ENCODE assay signal across 26 cellular contexts in the genomic region with DNA sequence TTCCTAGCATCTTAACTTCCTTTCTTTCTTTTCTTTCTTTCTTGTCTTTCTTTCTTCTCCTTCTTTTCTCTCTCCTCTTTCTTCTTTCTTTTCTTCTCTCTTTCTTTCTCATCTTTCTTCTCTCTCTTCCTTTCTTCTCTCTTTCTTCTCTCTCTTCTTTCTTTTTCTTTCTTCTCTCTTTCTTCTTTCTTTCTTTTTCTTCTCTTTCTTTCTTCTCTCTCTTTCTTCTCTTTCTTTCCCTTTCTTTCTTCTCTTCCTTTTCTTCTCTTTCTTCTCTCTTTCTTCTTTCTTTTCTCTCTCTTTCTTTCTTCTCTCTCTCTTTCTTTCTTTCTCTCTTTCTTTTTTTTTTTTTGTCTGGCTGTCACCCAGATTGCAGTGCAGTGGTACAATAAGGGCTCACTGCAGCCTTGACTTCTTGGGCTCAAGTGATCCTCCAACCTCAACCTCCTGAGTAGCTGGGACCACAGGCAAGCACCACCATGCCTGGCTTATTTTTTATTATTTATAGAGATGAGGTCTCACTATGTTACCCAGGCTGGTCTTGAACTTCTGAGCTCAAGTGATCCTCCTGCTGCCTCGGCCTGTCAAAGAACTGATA. TPM values are rescaled to one million over a fixed set of nuclear protein-coding genes. Genes with fewer than 3 reads are reported as not detected.
DNase-seq lines count a peak whose midpoint lies in the region; ATAC-seq and TF ChIP-seq lines count a peak whose summit lies in the region.
"Had no signal": no experiment of that assay in that cellular context is flagged by ENCODE, and none has a peak within 500 bp of the region (broad histone marks: within the 10 kb centered on the region; RNA-seq: fewer than 3 reads in every experiment).

No MANE protein-coding gene starts in this region.

- ATAC-seq in stimulated activated memory B cell treated with anti-CD40 and anti-IgM and Interleukin-4, amounts not matched to agents 10 μg/mL and 1 μg/mL and 100 μg/mL, for 72 hours: no peak
- ATAC-seq in HG02610 (IDR thresholded peaks at IDR 0.05; ENCODE audit: unreplicated experiment): no peak
- ATAC-seq: gastrocnemius medialis; left cardiac atrium; naive thymus-derived CD8-positive, alpha-beta T cell; psoas muscle had no signal

- no peaks in the 10 kb centered on the region for H3K4me1 Mint-ChIP-seq in activated naive CD4-positive, alpha-beta T cell treated with anti-CD3 and anti-CD28 coated beads, Interleukin-2, amount 50 U/mL, for 24 hours
- H3K4me1 Mint-ChIP-seq in activated naive CD4-positive, alpha-beta T cell treated with anti-CD3 and anti-CD28 coated beads for 36 hours (ENCODE audit: low read depth): no peaks in the 10 kb centered on the region
- peaks cover 17% of the 10 kb centered on the region for H3K4me1 Mint-ChIP-seq in stimulated activated memory B cell treated with anti-CD40 and anti-IgM and Interleukin-4, amounts not matched to agents 10 μg/mL and 1 μg/mL and 100 μg/mL, for 72 hours
- H3K4me1 Mint-ChIP-seq: activated B cell treated with CpG ODN at 0.5 μM for 24 hours; naive thymus-derived CD8-positive, alpha-beta T cell had no signal

- H3K4me3 ChIP-seq in fibroblast of villous mesenchyme (ENCODE audit: low read depth, low read length): peak overlapping the region; percentile 37
- H3K4me3 ChIP-seq: gastrocnemius medialis, Peyer's patch, psoas muscle, SK-N-MC had no signal

- TF ChIP-seq CTCF in fibroblast of villous mesenchyme (IDR thresholded peaks at IDR 0.05; ENCODE audit: insufficient read depth, low read depth, low read length): no peak

- no peaks in the 10 kb centered on the region for H3K36me3 Mint-ChIP-seq in activated naive CD4-positive, alpha-beta T cell treated with anti-CD3 and anti-CD28 coated beads, Interleukin-2, amount 50 U/mL, for 24 hours
- no peaks in the 10 kb centered on the region for H3K36me3 Mint-ChIP-seq in activated naive CD4-positive, alpha-beta T cell treated with anti-CD3 and anti-CD28 coated beads for 36 hours (ENCODE audit: low read depth)
- no peaks in the 10 kb centered on the region for H3K36me3 Mint-ChIP-seq in stimulated activated memory B cell treated with anti-CD40 and anti-IgM and Interleukin-4, amounts not matched to agents 10 μg/mL and 1 μg/mL and 100 μg/mL, for 72 hours
- H3K36me3 Mint-ChIP-seq: activated naive CD8-positive, alpha-beta T cell; naive thymus-derived CD8-positive, alpha-beta T cell had no signal

- no peak for DNase-seq in activated naive CD4-positive, alpha-beta T cell treated with anti-CD3 and anti-CD28 coated beads for 36 hours
- DNase-seq in NCI-H69 (lab: John Stamatoyannopoulos, UW): peak; percentile 5
- DNase-seq in fibroblast of villous mesenchyme (ENCODE audit: low read depth): no peak
- DNase-seq in substantia nigra (lab: John Stamatoyannopoulos, UW): no peak
- no peak for DNase-seq in glomerular visceral epithelial cell (ENCODE audit: extremely low spot score)
- DNase-seq: activated B cell treated with CpG ODN at 0.5 μM for 24 hours; activated CD4-positive, alpha-beta memory T cell treated with anti-CD3 and anti-CD28 coated beads, Interleukin-2, amount 10 ng/mL, durations not matched to agents 7 days and 5 days; activated T-cell treated with anti-CD3 and anti-CD28 coated beads, Interleukin-2, amount 50 U/mL, for 48 hours; effector CD4-positive, alpha-beta T cell; gastrocnemius medialis; left cardiac atrium; naive thymus-derived CD8-positive, alpha-beta T cell; NCI-H1694 treated with DMSO at 0.1 percent for 48 hours; Peyer's patch; psoas muscle; trophoblast cell had no signal

- H3K27me3 Mint-ChIP-seq in activated naive CD4-positive, alpha-beta T cell treated with anti-CD3 and anti-CD28 coated beads, Interleukin-2, amount 50 U/mL, for 24 hours: peaks cover 9% of the 10 kb centered on the region
- H3K27me3 Mint-ChIP-seq in activated naive CD4-positive, alpha-beta T cell treated with anti-CD3 and anti-CD28 coated beads for 36 hours (ENCODE audit: low read depth): peaks cover 9% of the 10 kb centered on the region
- peaks cover 12% of the 10 kb centered on the region for H3K27me3 Mint-ChIP-seq in stimulated activated memory B cell treated with anti-CD40 and anti-IgM and Interleukin-4, amounts not matched to agents 10 μg/mL and 1 μg/mL and 100 μg/mL, for 72 hours

- H3K27ac ChIP-seq in substantia nigra (ENCODE audit: low read depth, low read length, poor library complexity, severe bottlenecking): no peak overlapping the region
- H3K27ac ChIP-seq: gastrocnemius medialis, HL-60, Peyer's patch, psoas muscle, SK-N-MC had no signal

- H3K4me3 Mint-ChIP-seq in activated naive CD4-positive, alpha-beta T cell treated with anti-CD3 and anti-CD28 coated beads, Interleukin-2, amount 50 U/mL, for 24 hours: no peak overlapping the region
- no peak overlapping the region for H3K4me3 Mint-ChIP-seq in activated naive CD4-positive, alpha-beta T cell treated with anti-CD3 and anti-CD28 coated beads for 36 hours
- H3K4me3 Mint-ChIP-seq in stimulated activated memory B cell treated with anti-CD40 and anti-IgM and Interleukin-4, amounts not matched to agents 10 μg/mL and 1 μg/mL and 100 μg/mL, for 72 hours: peak overlapping the region; percentile 3
- H3K4me3 Mint-ChIP-seq: activated B cell treated with CpG ODN at 0.5 μM for 24 hours; activated CD4-positive, alpha-beta memory T cell treated with anti-CD3 and anti-CD28 coated beads, Interleukin-2, amount 10 ng/mL, durations not matched to agents 7 days and 5 days; activated naive CD8-positive, alpha-beta T cell; stimulated activated naive CD8-positive, alpha-beta T cell treated with anti-CD3 and anti-CD28 coated beads, Interleukin-15, Interleukin-2, amounts not matched to agents 100 ng/mL and 50 ng/mL, for 24 hours; T-helper 2 cell treated with Interferon-gamma antibody and Interleukin-4, amounts not matched to agents 5 μg/mL and 100 μg/mL, for 36 hours had no signal

- intact Hi-C loops in activated naive CD4-positive, alpha-beta T cell treated with anti-CD3 and anti-CD28 coated beads for 36 hours (cut with micrococcal nuclease): no loop called here

- H3K9me3 Mint-ChIP-seq in activated naive CD4-positive, alpha-beta T cell treated with anti-CD3 and anti-CD28 coated beads, Interleukin-2, amount 50 U/mL, for 24 hours: no peaks in the 10 kb centered on the region
- no peaks in the 10 kb centered on the region for H3K9me3 Mint-ChIP-seq in activated naive CD4-positive, alpha-beta T cell treated with anti-CD3 and anti-CD28 coated beads for 36 hours
- H3K9me3 Mint-ChIP-seq in stimulated activated memory B cell treated with anti-CD40 and anti-IgM and Interleukin-4, amounts not matched to agents 10 μg/mL and 1 μg/mL and 100 μg/mL, for 72 hours: no peaks in the 10 kb centered on the region
- H3K9me3 Mint-ChIP-seq: activated B cell treated with CpG ODN at 0.5 μM for 24 hours; activated CD4-positive, alpha-beta memory T cell treated with anti-CD3 and anti-CD28 coated beads, Interleukin-2, amount 10 ng/mL, durations not matched to agents 7 days and 5 days; stimulated activated naive CD8-positive, alpha-beta T cell treated with anti-CD3 and anti-CD28 coated beads, Interleukin-15, Interleukin-2, amounts not matched to agents 100 ng/mL and 50 ng/mL, for 24 hours; T-helper 2 cell treated with Interferon-gamma antibody and Interleukin-4, amounts not matched to agents 5 μg/mL and 100 μg/mL, for 36 hours had no signal

- peak overlapping the region; percentile 43 for H3K27ac Mint-ChIP-seq in activated naive CD4-positive, alpha-beta T cell treated with anti-CD3 and anti-CD28 coated beads, Interleukin-2, amount 50 U/mL, for 24 hours
- no peak overlapping the region for H3K27ac Mint-ChIP-seq in activated naive CD4-positive, alpha-beta T cell treated with anti-CD3 and anti-CD28 coated beads for 36 hours
- no peak overlapping the region for H3K27ac Mint-ChIP-seq in stimulated activated memory B cell treated with anti-CD40 and anti-IgM and Interleukin-4, amounts not matched to agents 10 μg/mL and 1 μg/mL and 100 μg/mL, for 72 hours
- H3K27ac Mint-ChIP-seq: activated B cell treated with CpG ODN at 0.5 μM for 24 hours; activated CD4-positive, alpha-beta memory T cell treated with anti-CD3 and anti-CD28 coated beads, Interleukin-2, amount 10 ng/mL, durations not matched to agents 7 days and 5 days; activated naive CD8-positive, alpha-beta T cell; naive thymus-derived CD8-positive, alpha-beta T cell; stimulated activated naive CD8-positive, alpha-beta T cell treated with anti-CD3 and anti-CD28 coated beads, Interleukin-15, Interleukin-2, amounts not matched to agents 100 ng/mL and 50 ng/mL, for 24 hours; T-helper 2 cell treated with Interferon-gamma antibody and Interleukin-4, amounts not matched to agents 5 μg/mL and 100 μg/mL, for 36 hours had no signal

- CTCF ChIA-PET in activated naive CD4-positive, alpha-beta T cell treated with anti-CD3 and anti-CD28 coated beads for 36 hours (lab: Charles Lee): no interaction called here

RNA-seq across cellular contexts. Expression of a gene that starts 17.5 kb away (rescaled TPM):
- total RNA-seq in activated naive CD4-positive, alpha-beta T cell treated with anti-CD3 and anti-CD28 coated beads for 36 hours: not detected
- not detected in 2 replicates for total RNA-seq in fibroblast of villous mesenchyme
- total RNA-seq: activated B cell treated with CpG ODN at 0.5 μM for 24 hours; gastrocnemius medialis; left cardiac atrium; mesenteric fat pad; naive thymus-derived CD8-positive, alpha-beta T cell; Peyer's patch; psoas muscle had no signal

RNA-seq across cellular contexts. Expression of a gene that starts 26.6 kb away (rescaled TPM):
- total RNA-seq in activated naive CD4-positive, alpha-beta T cell treated with anti-CD3 and anti-CD28 coated beads for 36 hours: not detected
- total RNA-seq in fibroblast of villous mesenchyme: not detected in 2 replicates
- total RNA-seq: activated B cell treated with CpG ODN at 0.5 μM for 24 hours; activated CD4-positive, alpha-beta memory T cell treated with anti-CD3 and anti-CD28 coated beads, Interleukin-2, amount 10 ng/mL, durations not matched to agents 7 days and 5 days; astrocyte; gastrocnemius medialis; left cardiac atrium; mesenteric fat pad; naive thymus-derived CD8-positive, alpha-beta T cell; Peyer's patch; psoas muscle had no signal
